19 cellular contexts compared by ENCODE assay signal in genomic region chr5:151236888-151237287, GRCh38. TPM values are rescaled to one million over a fixed set of nuclear protein-coding genes. Genes with fewer than 3 reads are reported as not detected.
DNase-seq lines count a peak whose midpoint lies in the region; ATAC-seq and TF ChIP-seq lines count a peak whose summit lies in the region.
"Had no signal": no experiment of that assay in that cellular context is flagged by ENCODE, and none has a peak within 500 bp of the region (broad histone marks: within the 10 kb centered on the region; RNA-seq: fewer than 3 reads in every experiment).

No MANE protein-coding gene starts in this region.

- H3K79me2 ChIP-seq in OCI-LY1 (ENCODE audit: insufficient read depth, low read length): no peaks in the 10 kb centered on the region

- ATAC-seq in psoas muscle: peak in 3 of 4 donors; percentile 24 to 53 (median 52)
- ATAC-seq in HG02884 (IDR thresholded peaks at IDR 0.05; ENCODE audit: unreplicated experiment): no peak
- ATAC-seq: GM12878, GM23338 had no signal

- H3K36me3 ChIP-seq in BLaER1 (no peaks in the 10 kb centered on the region), OCI-LY1 (ENCODE audit: insufficient read depth, low read length) (peaks cover 5% of the 10 kb centered on the region; the same call in 1 of the 2 replicates), psoas muscle (ENCODE audit: insufficient read depth in 1 of 2, low read depth in 1 of 2) (no peaks in the 10 kb centered on the region)
- H3K36me3 ChIP-seq: SJSA1 had no signal

- H3K27ac ChIP-seq in BLaER1: no peak overlapping the region
- peak overlapping the region; percentile 90 for H3K27ac ChIP-seq in OCI-LY1 (ENCODE audit: low read depth, low read length, poor library complexity, severe bottlenecking)
- H3K27ac ChIP-seq in psoas muscle: peak overlapping the region; percentile 87
- H3K27ac ChIP-seq: C4-2B, SJSA1 had no signal

- H3K4me3 ChIP-seq in BLaER1: no peak overlapping the region
- H3K4me3 ChIP-seq in OCI-LY1 (ENCODE audit: low read depth, low read length, poor library complexity, severe bottlenecking): no peak overlapping the region
- H3K4me3 ChIP-seq in psoas muscle: no peak overlapping the region
- H3K4me3 ChIP-seq: GM12878, GM23338, SJSA1 had no signal

- DNase-seq in DMS79 (lab: John Stamatoyannopoulos, UW) (peak; percentile 15), psoas muscle (no peak), NCI-H446 treated with DMSO at 0.1 percent for 48 hours (lab: John Stamatoyannopoulos, UW) (no peak)
- no peak for DNase-seq in activated CD4-positive, alpha-beta T cell treated with anti-CD3 and anti-CD28 coated beads for 48 hours
- DNase-seq: CD8-positive, alpha-beta memory T cell; DND-41; HCEC 1CT; MV-4-11; NCI-H1105 treated with DMSO at 0.1 percent for 48 hours; NCI-H2029 treated with DMSO at 0.1 percent for 48 hours; NCI-H82; OCI-M1 had no signal

- H3K9ac ChIP-seq in BLaER1 (no peak overlapping the region; the same call in 1 of the 2 replicates), OCI-LY1 (ENCODE audit: low read length) (no peak overlapping the region)

- peaks cover 90% of the 10 kb centered on the region for H3K4me1 ChIP-seq in BLaER1
- H3K4me1 ChIP-seq in OCI-LY1 (ENCODE audit: insufficient read depth, low read length, severe bottlenecking): peaks cover 79% of the 10 kb centered on the region
- H3K4me1 ChIP-seq in psoas muscle: peaks cover 25% of the 10 kb centered on the region
- H3K4me1 ChIP-seq: SJSA1 had no signal

- WGBS in psoas muscle, 3 donors: 32 to 37% (median 36%) methylated on average over 1 of the region's 1 CpG

- H3K4me2 ChIP-seq in BLaER1 (peak overlapping the region; percentile 93), OCI-LY1 (ENCODE audit: low read length) (no peak overlapping the region)
- H3K4me2 ChIP-seq: GM23338 had no signal

- no peak overlapping the region for H2AFZ ChIP-seq in OCI-LY1 (ENCODE audit: low read length)
- H2AFZ ChIP-seq: GM23338 had no signal

- no peaks in the 10 kb centered on the region for H3K27me3 ChIP-seq in BLaER1
- no peaks in the 10 kb centered on the region for H3K27me3 ChIP-seq in OCI-LY1 (ENCODE audit: insufficient read depth, low read length)
- no peaks in the 10 kb centered on the region for H3K27me3 ChIP-seq in psoas muscle (ENCODE audit: insufficient read depth in 3 of 3, low read length in 2 of 3)

- H3F3A ChIP-seq in OCI-LY1 (ENCODE audit: insufficient read depth, low read length): no peaks in the 10 kb centered on the region; the same call in 1 of the 2 replicates

- no peaks in the 10 kb centered on the region for H4K20me1 ChIP-seq in BLaER1
- H4K20me1 ChIP-seq in OCI-LY1 (ENCODE audit: insufficient read depth, low read length): no peaks in the 10 kb centered on the region

- no peaks in the 10 kb centered on the region for H3K9me2 ChIP-seq in OCI-LY1 (ENCODE audit: low read depth, low read length)

- intact Hi-C loops in psoas muscle (cut with DNase I): no loop called here

- TF ChIP-seq CTCF in OCI-LY1 (IDR thresholded peaks at IDR 0.05; ENCODE audit: low read length) (no peak), psoas muscle (IDR thresholded peaks at IDR 0.05) (no peak)

- H3K9me3 ChIP-seq in BLaER1 (peaks cover 5% of the 10 kb centered on the region; the same call in 1 of the 2 replicates), OCI-LY1 (ENCODE audit: low read length) (no peaks in the 10 kb centered on the region), psoas muscle (no peaks in the 10 kb centered on the region)
- H3K9me3 ChIP-seq: SJSA1 had no signal

RNA-seq across cellular contexts. Expression of gene CCDC69, which starts 13.0 kb away (rescaled TPM):
- total RNA-seq in psoas muscle: 10 to 100 TPM; 58.8 to 96.9 (median 65.9) TPM
- polyA plus RNA-seq in psoas muscle: 100 to 1,000 TPM in 1 of 3 donors, 10 to 100 TPM in 2; 27.0 to 180 (median 70.7) TPM

RNA-seq across cellular contexts. Expression of gene GM2A, which starts 16.1 kb away (rescaled TPM):
- total RNA-seq in psoas muscle: 10 to 100 TPM in 2 of 4 donors, 1 to 10 TPM in 2; 4.0 to 12.1 (median 8.0) TPM
- 10 to 100 TPM in 1 of 3 donors, 1 to 10 TPM in 2; 3.0 to 11.6 (median 6.9) TPM for polyA plus RNA-seq in psoas muscle
